ENCODE assay signal across 12 cellular contexts in the genomic region with DNA sequence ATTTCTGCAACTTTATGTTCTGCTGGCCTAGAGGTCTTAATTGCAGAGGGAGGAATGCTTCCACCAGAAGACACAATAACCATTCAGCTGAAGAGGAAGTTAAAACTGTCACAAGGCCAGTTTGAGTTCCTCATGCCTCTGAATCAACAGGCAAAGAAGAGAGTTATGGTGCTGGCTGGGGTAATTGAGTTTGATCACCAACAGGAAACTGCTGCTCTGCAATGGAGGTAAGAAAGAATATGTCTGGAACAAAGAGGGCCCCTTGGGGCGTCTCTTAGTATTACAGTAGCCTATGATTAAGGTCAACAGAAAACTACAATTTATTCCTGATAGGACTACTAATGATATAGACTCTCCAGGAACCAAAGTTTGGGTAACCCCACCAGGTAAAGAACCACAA.
DNase-seq lines count a peak whose midpoint lies in the region; ATAC-seq, FAIRE-seq and TF ChIP-seq lines count a peak whose summit lies in the region.
"Had no signal": no experiment of that assay in that cellular context is flagged by ENCODE, and none has a peak within 500 bp of the region (broad histone marks: within the 10 kb centered on the region; RNA-seq: fewer than 3 reads in every experiment).

No MANE protein-coding gene starts in this region.

- intact Hi-C loops in Calu3 (cut with micrococcal nuclease; ENCODE audit: unreplicated experiment): loop anchor here (5.0 to 10.0 kb wide), 2 partner anchors 98 to 165 kb away; no protein-coding TSS in a partner anchor

- no peak for FAIRE-seq in D721Med (lab: Jason Lieb, UNC)

- H3K36me3 ChIP-seq in RWPE2 (ENCODE audit: low read depth) (no peaks in the 10 kb centered on the region), kidney epithelial cell (ENCODE audit: control insufficient read depth, insufficient read depth, low read length) (no peaks in the 10 kb centered on the region)
- H3K36me3 ChIP-seq: SJCRH30 had no signal

- ATAC-seq in HG02610 (IDR thresholded peaks at IDR 0.05; ENCODE audit: unreplicated experiment) (peak; percentile 61), RWPE2 (ENCODE audit: low read depth) (peak; percentile 27; the same call in 1 of the 3 replicates)
- ATAC-seq in stimulated activated memory B cell treated with anti-CD40 and anti-IgM and Interleukin-4, amounts not matched to agents 10 μg/mL and 1 μg/mL and 100 μg/mL, for 72 hours: no peak

- no peaks in the 10 kb centered on the region for H3K4me1 Mint-ChIP-seq in Calu3 (ENCODE audit: low read depth, unreplicated experiment)
- H3K4me1 Mint-ChIP-seq in stimulated activated memory B cell treated with anti-CD40 and anti-IgM and Interleukin-4, amounts not matched to agents 10 μg/mL and 1 μg/mL and 100 μg/mL, for 72 hours: no peaks in the 10 kb centered on the region

- no peak overlapping the region for H3K27ac ChIP-seq in RWPE2 (ENCODE audit: poor library complexity, severe bottlenecking)
- H3K27ac ChIP-seq: SJCRH30 had no signal

- no peaks in the 10 kb centered on the region for H3K27me3 Mint-ChIP-seq in Calu3 (ENCODE audit: unreplicated experiment)
- no peaks in the 10 kb centered on the region for H3K27me3 Mint-ChIP-seq in stimulated activated memory B cell treated with anti-CD40 and anti-IgM and Interleukin-4, amounts not matched to agents 10 μg/mL and 1 μg/mL and 100 μg/mL, for 72 hours

- no peaks in the 10 kb centered on the region for H3K9me3 ChIP-seq in RWPE2 (ENCODE audit: severe bottlenecking)
- H3K9me3 ChIP-seq: SJCRH30 had no signal

- H3K4me3 Mint-ChIP-seq in Calu3 (ENCODE audit: low read depth, unreplicated experiment): no peak overlapping the region
- no peak overlapping the region for H3K4me3 Mint-ChIP-seq in stimulated activated memory B cell treated with anti-CD40 and anti-IgM and Interleukin-4, amounts not matched to agents 10 μg/mL and 1 μg/mL and 100 μg/mL, for 72 hours

- TF ChIP-seq CTCF in Calu3 (IDR thresholded peaks at IDR 0.05; ENCODE audit: unreplicated experiment): no peak
- TF ChIP-seq CTCF in RWPE2 (IDR thresholded peaks at IDR 0.05; ENCODE audit: poor library complexity, severe bottlenecking): peak; percentile 33
- peak; percentile 15 for TF ChIP-seq CTCF in kidney epithelial cell (IDR thresholded peaks at IDR 0.05; ENCODE audit: insufficient read depth, low read length, poor library complexity, severe bottlenecking)
- TF ChIP-seq CTCF in D721Med (IDR thresholded peaks at IDR 0.05; ENCODE audit: insufficient read depth, missing control alignments): no peak

- CTCF ChIA-PET in Calu3 (lab: Charles Lee): no interaction called here

- no peak overlapping the region for H3K27ac Mint-ChIP-seq in Calu3 (ENCODE audit: unreplicated experiment)
- H3K27ac Mint-ChIP-seq in stimulated activated memory B cell treated with anti-CD40 and anti-IgM and Interleukin-4, amounts not matched to agents 10 μg/mL and 1 μg/mL and 100 μg/mL, for 72 hours: no peak overlapping the region

- no peaks in the 10 kb centered on the region for H3K9me3 Mint-ChIP-seq in Calu3 (ENCODE audit: low read depth, unreplicated experiment)
- peaks cover 3% of the 10 kb centered on the region for H3K9me3 Mint-ChIP-seq in stimulated activated memory B cell treated with anti-CD40 and anti-IgM and Interleukin-4, amounts not matched to agents 10 μg/mL and 1 μg/mL and 100 μg/mL, for 72 hours

- no peak overlapping the region for H3K4me3 ChIP-seq in RWPE2 (ENCODE audit: severe bottlenecking)
- no peak overlapping the region for H3K4me3 ChIP-seq in kidney epithelial cell (ENCODE audit: low read depth, low read length)
- H3K4me3 ChIP-seq: SJCRH30 had no signal

- no peaks in the 10 kb centered on the region for H3K4me1 ChIP-seq in RWPE2 (ENCODE audit: insufficient read depth, poor library complexity, severe bottlenecking)
- H3K4me1 ChIP-seq: SJCRH30 had no signal

- no peaks in the 10 kb centered on the region for H3K36me3 Mint-ChIP-seq in Calu3 (ENCODE audit: insufficient read depth, unreplicated experiment)
- no peaks in the 10 kb centered on the region for H3K36me3 Mint-ChIP-seq in stimulated activated memory B cell treated with anti-CD40 and anti-IgM and Interleukin-4, amounts not matched to agents 10 μg/mL and 1 μg/mL and 100 μg/mL, for 72 hours

- DNase-seq in Calu3 (peak; percentile 37), RWPE2 (ENCODE audit: low spot score) (no peak), kidney epithelial cell (ENCODE audit: low read depth) (no peak), NCI-H2029 treated with DMSO at 0.1 percent for 48 hours (lab: John Stamatoyannopoulos, UW) (no peak), D721Med (ENCODE audit: insufficient read length, low spot score) (no peak)
- DNase-seq in central memory CD4-positive, alpha-beta T cell: no peak
- DNase-seq: activated T-cell treated with anti-CD3 and anti-CD28 coated beads, Interleukin-2, amount 50 U/mL, for 48 hours; islet precursor cell; stimulated activated CD4-positive, alpha-beta T cell treated with anti-CD3 and anti-CD28 coated beads, Interleukin-12 subunit alpha, Interleukin-12 subunit beta, amount 100 ng/mL, for 4 hours had no signal

- BruUV-seq in Calu3 (replicated peaks; lab: Mats Ljungman, UMichigan): no TSS peak

- H3K27me3 ChIP-seq in RWPE2 (ENCODE audit: insufficient read depth, poor library complexity, severe bottlenecking): no peaks in the 10 kb centered on the region
- no peaks in the 10 kb centered on the region for H3K27me3 ChIP-seq in kidney epithelial cell (ENCODE audit: control insufficient read depth, insufficient read depth, low read length)
- H3K27me3 ChIP-seq: SJCRH30 had no signal

Comparison
In these comparisons a context has a peak if more than half of its experiments do, and no peak if none do; other contexts are left out.
1. CTCF ChIP-seq: peak in RWPE2 (single experiment) and kidney epithelial cell (single experiment); none in Calu3 (single experiment) and D721Med (single experiment).